1 cellular context compared by ENCODE assay signal in the genomic region with DNA sequence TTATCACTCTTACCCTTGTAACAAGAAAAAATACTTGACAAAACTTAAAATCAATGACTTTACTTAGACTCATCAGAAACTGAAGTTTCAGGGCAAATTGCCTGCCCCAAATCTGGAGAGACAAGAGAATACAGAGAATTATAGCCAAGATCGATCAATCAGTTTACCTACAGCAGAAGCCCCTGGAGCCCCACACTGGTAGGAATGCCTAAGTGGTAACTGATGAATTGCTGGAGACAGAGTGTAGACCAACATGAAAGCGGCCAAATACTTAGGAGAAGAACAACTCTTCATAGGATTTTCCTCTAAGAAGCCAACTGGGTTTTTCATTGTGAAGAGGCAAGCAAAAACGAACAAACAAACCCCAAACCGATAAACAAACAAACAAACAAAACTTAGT.
TF ChIP-seq lines count a peak whose summit lies in the region.

No MANE protein-coding gene starts in this region.

TF ChIP-seq in GM23338, 12 proteins besides CTCF, POLR2A, EP300 and RAD21:
- TF ChIP-seq, protein P1, sequence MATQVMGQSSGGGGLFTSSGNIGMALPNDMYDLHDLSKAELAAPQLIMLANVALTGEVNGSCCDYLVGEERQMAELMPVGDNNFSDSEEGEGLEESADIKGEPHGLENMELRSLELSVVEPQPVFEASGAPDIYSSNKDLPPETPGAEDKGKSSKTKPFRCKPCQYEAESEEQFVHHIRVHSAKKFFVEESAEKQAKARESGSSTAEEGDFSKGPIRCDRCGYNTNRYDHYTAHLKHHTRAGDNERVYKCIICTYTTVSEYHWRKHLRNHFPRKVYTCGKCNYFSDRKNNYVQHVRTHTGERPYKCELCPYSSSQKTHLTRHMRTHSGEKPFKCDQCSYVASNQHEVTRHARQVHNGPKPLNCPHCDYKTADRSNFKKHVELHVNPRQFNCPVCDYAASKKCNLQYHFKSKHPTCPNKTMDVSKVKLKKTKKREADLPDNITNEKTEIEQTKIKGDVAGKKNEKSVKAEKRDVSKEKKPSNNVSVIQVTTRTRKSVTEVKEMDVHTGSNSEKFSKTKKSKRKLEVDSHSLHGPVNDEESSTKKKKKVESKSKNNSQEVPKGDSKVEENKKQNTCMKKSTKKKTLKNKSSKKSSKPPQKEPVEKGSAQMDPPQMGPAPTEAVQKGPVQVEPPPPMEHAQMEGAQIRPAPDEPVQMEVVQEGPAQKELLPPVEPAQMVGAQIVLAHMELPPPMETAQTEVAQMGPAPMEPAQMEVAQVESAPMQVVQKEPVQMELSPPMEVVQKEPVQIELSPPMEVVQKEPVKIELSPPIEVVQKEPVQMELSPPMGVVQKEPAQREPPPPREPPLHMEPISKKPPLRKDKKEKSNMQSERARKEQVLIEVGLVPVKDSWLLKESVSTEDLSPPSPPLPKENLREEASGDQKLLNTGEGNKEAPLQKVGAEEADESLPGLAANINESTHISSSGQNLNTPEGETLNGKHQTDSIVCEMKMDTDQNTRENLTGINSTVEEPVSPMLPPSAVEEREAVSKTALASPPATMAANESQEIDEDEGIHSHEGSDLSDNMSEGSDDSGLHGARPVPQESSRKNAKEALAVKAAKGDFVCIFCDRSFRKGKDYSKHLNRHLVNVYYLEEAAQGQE (IDR thresholded peaks at IDR 0.05; ENCODE audit: unreplicated experiment): no peak
- TF ChIP-seq EZH2 (IDR thresholded peaks at IDR 0.05; ENCODE audit: low read depth, unreplicated experiment) (no peak), EZH2phosphoT487 (IDR thresholded peaks at IDR 0.05; ENCODE audit: unreplicated experiment) (no peak), POLR2AphosphoS5 (IDR thresholded peaks at IDR 0.05; ENCODE audit: low read depth) (no peak), STAT1 (IDR thresholded peaks at IDR 0.05; ENCODE audit: unreplicated experiment) (no peak), NANOG (IDR thresholded peaks at IDR 0.05; ENCODE audit: borderline replicate concordance) (no peak), ZNF331 (CRISPR knock-in tag; IDR thresholded peaks at IDR 0.05; ENCODE audit: low read depth) (no peak), ZNF114 (CRISPR knock-in tag; IDR thresholded peaks at IDR 0.05) (no peak), JUNB (IDR thresholded peaks at IDR 0.05; ENCODE audit: unreplicated experiment) (no peak), CREB1 (CRISPR knock-in tag; IDR thresholded peaks at IDR 0.05; ENCODE audit: low read depth) (no peak)
